Comparison of ENCODE assay signal across 8 cellular contexts in the genomic region with DNA sequence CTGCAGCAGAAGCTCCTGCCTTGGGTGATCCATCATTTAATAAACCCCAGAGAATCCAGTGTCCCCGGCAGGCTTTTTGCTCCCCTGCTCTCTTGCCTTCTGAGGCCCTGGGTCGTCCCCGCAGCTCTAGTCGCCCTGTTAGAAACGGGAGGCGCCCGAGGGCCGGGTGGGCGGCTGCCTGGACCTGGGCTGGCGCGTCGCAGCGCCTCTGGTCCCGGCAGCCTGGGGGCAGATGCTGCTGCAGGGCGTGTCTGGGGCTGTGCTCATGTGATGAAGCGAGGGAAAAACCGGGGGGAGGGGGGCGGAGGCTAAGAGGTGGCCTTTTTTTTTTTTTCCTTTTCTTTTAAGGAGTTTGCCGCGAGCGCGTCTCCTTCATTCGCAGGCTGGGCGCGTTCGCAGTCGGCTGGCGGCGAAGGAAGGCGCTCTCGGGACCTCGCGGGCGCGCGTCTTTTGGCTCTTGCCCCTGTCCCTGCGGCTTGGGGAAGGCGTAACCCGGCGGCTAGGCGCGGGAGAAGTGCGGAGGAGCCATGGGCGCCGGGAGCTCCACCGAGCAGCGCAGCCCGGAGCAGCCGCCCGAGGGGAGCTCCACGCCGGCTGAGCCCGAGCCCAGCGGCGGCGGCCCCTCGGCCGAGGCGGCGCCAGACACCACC. TPM values are rescaled to one million over a fixed set of nuclear protein-coding genes. Genes with fewer than 3 reads are reported as not detected.
DNase-seq lines count a peak whose midpoint lies in the region; ATAC-seq, FAIRE-seq and TF ChIP-seq lines count a peak whose summit lies in the region.

No MANE protein-coding gene starts in this region.

- H3K27me3 ChIP-seq in GM23248 (replicated peaks; ENCODE audit: insufficient read depth) (no peaks in the 10 kb centered on the region), PC-3 (ENCODE audit: low read length) (no peaks in the 10 kb centered on the region), GM12878 (replicated peaks in 1 of 2; ENCODE audit: control insufficient read depth in 2 of 2, insufficient read depth in 2 of 2, low read length in 1 of 2) (peaks cover 11 to 24% of the 10 kb centered on the region in 2 experiments)

- TF ChIP-seq CTCF in PC-3 (conservative IDR thresholded peaks at IDR 0.05; ENCODE audit: low read depth, low read length) = no peak
- TF ChIP-seq CTCF in GM12878 (IDR thresholded peaks at IDR 0.05 in 2 of 3, conservative IDR thresholded peaks at IDR 0.05 in 1 of 3; ENCODE audit: control insufficient read depth in 2 of 3, extremely low read depth in 1 of 3, insufficient read depth in 1 of 3, low read depth in 3 of 3, low read length in 3 of 3) = no peak

- SMC1A ChIA-PET in GM12878 (lab: Charles Lee; ENCODE audit: uncharacterized antibody, unreplicated experiment) = no interaction called here

- POLR2A ChIA-PET in PC-3 (lab: Charles Lee; ENCODE audit: unreplicated experiment) = no interaction called here
- POLR2A ChIA-PET in GM12878 (lab: Charles Lee) = interaction anchor here (0.6 kb wide), 1 partner anchor 260 kb away, joined by 3 read pairs; no protein-coding TSS in a partner anchor

- peak overlapping the region; percentile 53 for H3K9ac ChIP-seq in GM23248
- H3K9ac ChIP-seq in PC-3 (ENCODE audit: low read length) = peak overlapping the region; percentile 81
- no peak overlapping the region for H3K9ac ChIP-seq in GM12878 (ENCODE audit: control insufficient read depth, insufficient read depth, low read length)

- H3K79me2 ChIP-seq in GM23248 (ENCODE audit: insufficient read depth) (no peaks in the 10 kb centered on the region), PC-3 (ENCODE audit: low read length) (peaks cover 39% of the 10 kb centered on the region), GM12878 (ENCODE audit: control insufficient read depth, insufficient read depth, low read length) (no peaks in the 10 kb centered on the region)

- no peak for FAIRE-seq in GM12878 (lab: Jason Lieb, UNC)

- H3K9me2 ChIP-seq in GM23248 (ENCODE audit: insufficient read depth) = no peaks in the 10 kb centered on the region
- H3K9me2 ChIP-seq in PC-3 (replicated peaks; ENCODE audit: low read length) = no peaks in the 10 kb centered on the region

- in situ Hi-C loops in GM23248 (cut with MboI) (no loop called here), GM12878 (cut with MboI) (no loop called here)

- RAD21 ChIA-PET in GM12878 (lab: Charles Lee; ENCODE audit: unreplicated experiment) = no interaction called here

- CTCF ChIA-PET in PC-3 (lab: Charles Lee) = no interaction called here
- CTCF ChIA-PET in GM12878 (lab: Yijun Ruan, JAX) = no interaction called here

- WGBS in GM23248 (ENCODE audit: low coverage in 1 of 2, low lambda C conversion rate in 2 of 2, missing lambda C conversion rate in 2 of 2), 2 experiments = 1% methylated on average over 39 to 60 of the region's 60 CpGs
- WGBS in GM12878 (ENCODE audit: insufficient coverage, insufficient replicate concordance, low lambda C conversion rate, missing lambda C conversion rate) = 1% methylated on average over 39 of the region's 60 CpGs

- H4K20me1 ChIP-seq in GM23248 (ENCODE audit: insufficient read depth) = no peaks in the 10 kb centered on the region
- peaks cover 27% of the 10 kb centered on the region for H4K20me1 ChIP-seq in PC-3 (ENCODE audit: low read length)
- no peaks in the 10 kb centered on the region for H4K20me1 ChIP-seq in GM12878 (ENCODE audit: control insufficient read depth, insufficient read depth)

- intact Hi-C loops in PC-3 (cut with micrococcal nuclease) = loop anchor here (10.0 kb wide), 2 partner anchors 85 to 225 kb away; no protein-coding TSS in a partner anchor
- intact Hi-C loops in GM12878 (cut with micrococcal nuclease; ENCODE audit: unreplicated experiment) = no loop called here

- no TSS peak for BruUV-seq in PC-3 (replicated peaks; lab: Mats Ljungman, UMichigan)
- no TSS peak for BruUV-seq in GM12878 (replicated peaks; lab: Mats Ljungman, UMichigan)

- no peak for TF ChIP-seq POLR2A in GM12878 (IDR thresholded peaks at IDR 0.05; ENCODE audit: low read depth, low read length)

- ATAC-seq in PC-3 (peak; percentile 65), GM12878 (peak; percentile 57), HG03175 (IDR thresholded peaks at IDR 0.05; ENCODE audit: unreplicated experiment) (no peak)

- peaks cover 8% of the 10 kb centered on the region; the same call in 1 of the 2 replicates for H3F3A ChIP-seq in GM23248 (ENCODE audit: insufficient read depth)
- H3F3A ChIP-seq in PC-3 (ENCODE audit: low read length, unreplicated experiment) = no peaks in the 10 kb centered on the region

- H3K4me2 ChIP-seq in GM23248 (ENCODE audit: unreplicated experiment) (peak overlapping the region; percentile 94), PC-3 (ENCODE audit: low read length) (peak overlapping the region; percentile 89), GM12878 (ENCODE audit: control insufficient read depth, insufficient read depth) (peak overlapping the region; percentile 69)

- TF ChIP-seq RAD21 in GM12878 (IDR thresholded peaks at IDR 0.05; ENCODE audit: insufficient read depth, low read depth, low read length) = no peak

- H3K4me1 ChIP-seq in GM23248 (ENCODE audit: insufficient read depth) (no peaks in the 10 kb centered on the region), PC-3 (ENCODE audit: insufficient read depth, low read length) (peaks cover 17% of the 10 kb centered on the region), GM12878 (ENCODE audit: control insufficient read depth, insufficient read depth, low read length) (no peaks in the 10 kb centered on the region)

- no peak for TF ChIP-seq EP300 in GM12878 (IDR thresholded peaks at IDR 0.05; ENCODE audit: borderline replicate concordance in 1 of 2, control insufficient read depth in 1 of 2, low read depth in 2 of 2, low read length in 2 of 2)

- peak; percentile 76 for DNase-seq in A172 (ENCODE audit: low spot score)
- DNase-seq in GM23248 = peak; percentile 79
- peak; percentile 43 for DNase-seq in PC-3
- no peak for DNase-seq in GM12878 (ENCODE audit: low read depth, low spot score)
- peak in 39 of 51 donors; percentile 4 to 84 (median 42) for DNase-seq in hypothalamus (lab: John Stamatoyannopoulos, UW)
- DNase-seq in renal cortical epithelial cell (ENCODE audit: low read depth) = peak; percentile 25
- DNase-seq in NCI-H2029 (lab: John Stamatoyannopoulos, UW) = no peak

- H3K36me3 ChIP-seq in GM23248 (ENCODE audit: low read depth) = no peaks in the 10 kb centered on the region
- H3K36me3 ChIP-seq in PC-3 (ENCODE audit: low read depth, low read length) = no peaks in the 10 kb centered on the region
- H3K36me3 ChIP-seq in GM12878 (ENCODE audit: control insufficient read depth in 2 of 2, insufficient read depth in 2 of 2, low read length in 1 of 2) = no peaks in the 10 kb centered on the region

- H3K4me3 ChIP-seq in GM23248 (peak overlapping the region; percentile 80), PC-3 (ENCODE audit: low read length) (peak overlapping the region; percentile 92), GM12878 (no peak overlapping the region)

- H2AFZ ChIP-seq in GM23248 (peak overlapping the region; percentile 93), PC-3 (ENCODE audit: low read length) (peak overlapping the region; percentile 68), GM12878 (ENCODE audit: control insufficient read depth, low read depth, low read length) (no peak overlapping the region)

- H3K27ac ChIP-seq in GM23248 = no peak overlapping the region
- no peak overlapping the region for H3K27ac ChIP-seq in PC-3 (ENCODE audit: low read length)
- H3K27ac ChIP-seq in GM12878 (ENCODE audit: control insufficient read depth, insufficient read depth) = no peak overlapping the region

- H3K9me3 ChIP-seq in GM23248 (ENCODE audit: low read depth) = no peaks in the 10 kb centered on the region
- H3K9me3 ChIP-seq in PC-3 (ENCODE audit: low read length) = no peaks in the 10 kb centered on the region
- no peaks in the 10 kb centered on the region for H3K9me3 ChIP-seq in GM12878 (replicated peaks; ENCODE audit: control insufficient read depth, insufficient read depth, low read length)

TF ChIP-seq in GM12878, 131 proteins besides CTCF, POLR2A, EP300 and RAD21:
- TF ChIP-seq RUNX3 (IDR thresholded peaks at IDR 0.05; ENCODE audit: low read length) (no peak), POLR2AphosphoS5 (IDR thresholded peaks at IDR 0.05; ENCODE audit: low read length) (no peak), ETV6 (conservative IDR thresholded peaks at IDR 0.05 in 1 of 2, IDR thresholded peaks at IDR 0.05 in 1 of 2; ENCODE audit: borderline replicate concordance in 1 of 2, low read depth in 1 of 2) (no peak)

RNA-seq across cellular contexts. Expression of a gene that starts 0.4 kb away (rescaled TPM):
- 172 and 173 TPM in 2 replicates for total RNA-seq in A172 (2014; rRNA removed; shearing (Covaris generic))
- total RNA-seq in GM23248 (2014; rRNA removed; shearing (Covaris generic)) = 15.2 and 15.7 TPM in 2 replicates
- polyA plus RNA-seq in GM23248 (2016; fragmentation: Nextera tagmentation; extraction: Ambion mirVana) = 20.4 and 24.6 TPM in 2 replicates
- total RNA-seq in PC-3 (2014; rRNA removed) = 109 and 146 TPM in 2 replicates
- 0.15 and 0.44 TPM in 2 replicates for total RNA-seq in GM12878 (2013; cell fraction: nucleolus; rRNA removed)
- total RNA-seq in GM12878 (2014; rRNA removed) = under 0.01 TPM in 1 of 2 replicates, not detected in the other
- total RNA-seq in GM12878 (2014; rRNA removed; fragmentation: Illumina TruSeq; extraction: Trizol) = not detected in 2 replicates
- 0.35 and 0.72 TPM in 2 replicates for total RNA-seq in GM12878 (2021)
- not detected for polyA plus RNA-seq in GM12878 (2011; ENCODE audit: low read depth)
- polyA plus RNA-seq in GM12878 (2011; rRNA removed) = 0.01 TPM in 2 replicates
- polyA plus RNA-seq in GM12878 (2011; cell fraction: cytosol; rRNA removed) = 0.01 and 0.02 TPM in 2 replicates
- polyA plus RNA-seq in GM12878 (2011; cell fraction: nucleus; rRNA removed) = 0.09 TPM in 2 replicates
- polyA plus RNA-seq in GM12878 (2012) = 0.04 and 0.11 TPM in 2 replicates
- polyA plus RNA-seq in GM12878 (2014; fragmentation: Illumina TruSeq; extraction: Trizol) = 0.01 TPM in 1 of 2 replicates, not detected in the other
- polyA plus RNA-seq in GM12878 (2014; fragmentation: Nextera tagmentation; extraction: Ambion mirVana) = under 1 TPM in 1 of 2 experiments, not detected in 1; under 0.01 TPM
- polyA plus RNA-seq in GM12878 (2014; rRNA removed) = not detected in 2 replicates
- under 1 TPM; 0.10 to 0.11 TPM for polyA plus RNA-seq in GM12878 (2016; fragmentation: Nextera tagmentation; extraction: Ambion mirVana)
- polyA minus RNA-seq in GM12878 (2011; rRNA and poly(A)+ RNA removed) = not detected in 2 replicates
- polyA minus RNA-seq in GM12878 (2011; cell fraction: cytosol; rRNA and poly(A)+ RNA removed) = not detected in 2 replicates
- not detected in 2 replicates for polyA minus RNA-seq in GM12878 (2011; cell fraction: nucleus; rRNA and poly(A)+ RNA removed)
- total RNA-seq in renal cortical epithelial cell = 54.4 and 218 TPM in 2 replicates

Comparison
In these comparisons a context has a peak if more than half of its experiments do, and no peak if none do; other contexts are left out.
1. DNase-seq: peak in A172 (single experiment), GM23248 (single experiment), PC-3 (single experiment), hypothalamus (39 of 51) and renal cortical epithelial cell (single experiment); none in GM12878 (single experiment) and NCI-H2029 (single experiment).
2. Peak in every context shown above with its lines, with median percentiles within 50 percentile points of each other: H3K4me2 ChIP-seq.